Comparison of ENCODE assay signal across 19 cellular contexts in the genomic region with DNA sequence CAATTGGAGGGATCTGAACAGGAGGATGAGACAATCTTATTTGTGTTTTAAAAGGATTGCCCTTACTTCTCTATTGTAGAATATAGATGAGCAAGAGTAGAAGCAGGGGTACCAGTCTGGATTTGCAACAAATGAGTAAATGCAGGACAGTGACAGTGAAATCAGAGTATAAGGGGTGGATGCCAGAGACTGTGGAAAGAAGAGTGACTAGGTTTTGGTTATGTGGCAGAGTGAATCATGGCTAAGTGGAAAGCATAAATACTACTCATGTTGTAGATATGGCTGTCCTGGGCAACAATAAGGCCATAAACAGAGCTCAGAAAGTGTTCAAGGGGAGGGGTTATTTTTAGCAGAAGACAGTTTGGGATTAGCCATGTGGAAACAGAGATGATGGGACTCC. TPM values are rescaled to one million over a fixed set of nuclear protein-coding genes. Genes with fewer than 3 reads are reported as not detected.
A peak's percentile ranks its signal among the peaks of the same experiment; 100 is the strongest.
DNase-seq lines count a peak whose midpoint lies in the region; ATAC-seq and TF ChIP-seq lines count a peak whose summit lies in the region.
"Had no signal": no experiment of that assay in that cellular context is flagged by ENCODE, and none has a peak within 500 bp of the region (broad histone marks: within the 10 kb centered on the region; RNA-seq: fewer than 3 reads in every experiment).

No MANE protein-coding gene starts in this region.

- no peaks in the 10 kb centered on the region for H3F3A ChIP-seq in Loucy (ENCODE audit: low read depth)
- no peaks in the 10 kb centered on the region for H3F3A ChIP-seq in neural progenitor cell (ENCODE audit: low read depth)

- H3K4me2 ChIP-seq in Loucy (ENCODE audit: low read depth, low read length, poor library complexity, severe bottlenecking) (no peak overlapping the region), neural progenitor cell (no peak overlapping the region)

- H3K27me3 Mint-ChIP-seq in activated T-helper 17 cell treated with anti-CD3 and anti-CD28 coated beads, Interleukin-2, amount 50 U/mL, for 72 hours = no peaks in the 10 kb centered on the region
- H3K27me3 Mint-ChIP-seq in natural killer cell treated with Interleukin-12 subunit alpha and Interleukin-12 subunit beta and Interleukin-15 and Interleukin-18, amount 100 ng/mL, for 72 hours = no peaks in the 10 kb centered on the region
- H3K27me3 Mint-ChIP-seq in neural progenitor cell (ENCODE audit: insufficient read depth, low read depth) = peaks cover 3% of the 10 kb centered on the region

- no peak overlapping the region for H3K27ac ChIP-seq in neural progenitor cell
- H3K27ac ChIP-seq: gastrocnemius medialis, left ventricle myocardium inferior, psoas muscle, vagina had no signal

- TF ChIP-seq CTCF in Loucy (conservative IDR thresholded peaks at IDR 0.05; ENCODE audit: low read length) = no peak
- no peak for TF ChIP-seq CTCF in neural progenitor cell (IDR thresholded peaks at IDR 0.05)

- H3K4me1 ChIP-seq in Loucy (ENCODE audit: insufficient read depth, low read length, poor library complexity, severe bottlenecking) (peaks cover 19% of the 10 kb centered on the region), neural progenitor cell (no peaks in the 10 kb centered on the region)
- H3K4me1 ChIP-seq: gastrocnemius medialis, left ventricle myocardium inferior, psoas muscle, vagina had no signal

- H2AFZ ChIP-seq in Loucy (ENCODE audit: low read length) = 0 out of 2 replicates have a peak overlapping the region, but pooled peaks have one; percentile 68
- H2AFZ ChIP-seq in neural progenitor cell (replicated peaks) = no peak overlapping the region

- H3K9me2 ChIP-seq in Loucy (replicated peaks; ENCODE audit: low read depth, low read length) = no peaks in the 10 kb centered on the region

- ATAC-seq in activated T-helper 17 cell treated with anti-CD3 and anti-CD28 coated beads, Interleukin-2, amount 50 U/mL, for 72 hours (replicated peaks) = peak; percentile 83
- ATAC-seq in natural killer cell treated with Interleukin-12 subunit alpha and Interleukin-12 subunit beta and Interleukin-15 and Interleukin-18, amount 100 ng/mL, for 72 hours = peak; percentile 73 to 86
- ATAC-seq: gastrocnemius medialis, HCT116, psoas muscle had no signal

- peaks cover 6% of the 10 kb centered on the region for H3K36me3 Mint-ChIP-seq in activated T-helper 17 cell treated with anti-CD3 and anti-CD28 coated beads, Interleukin-2, amount 50 U/mL, for 72 hours (ENCODE audit: low read depth)
- H3K36me3 Mint-ChIP-seq in natural killer cell treated with Interleukin-12 subunit alpha and Interleukin-12 subunit beta and Interleukin-15 and Interleukin-18, amount 100 ng/mL, for 72 hours = no peaks in the 10 kb centered on the region
- no peaks in the 10 kb centered on the region for H3K36me3 Mint-ChIP-seq in neural progenitor cell

- H4K20me1 ChIP-seq in Loucy (ENCODE audit: insufficient read depth, low read length, poor library complexity, severe bottlenecking) = no peaks in the 10 kb centered on the region
- no peaks in the 10 kb centered on the region for H4K20me1 ChIP-seq in neural progenitor cell (ENCODE audit: low read depth)

- peak overlapping the region; percentile 73 for H3K4me3 Mint-ChIP-seq in activated T-helper 17 cell treated with anti-CD3 and anti-CD28 coated beads, Interleukin-2, amount 50 U/mL, for 72 hours
- H3K4me3 Mint-ChIP-seq in natural killer cell treated with Interleukin-12 subunit alpha and Interleukin-12 subunit beta and Interleukin-15 and Interleukin-18, amount 100 ng/mL, for 72 hours = peak overlapping the region; percentile 82
- H3K4me3 Mint-ChIP-seq in neural progenitor cell = no peak overlapping the region

- H3K27me3 ChIP-seq in Loucy (ENCODE audit: insufficient read depth, low read length, poor library complexity, severe bottlenecking) (no peaks in the 10 kb centered on the region), neural progenitor cell (no peaks in the 10 kb centered on the region)
- H3K27me3 ChIP-seq: vagina had no signal

- no peaks in the 10 kb centered on the region for H3K9me3 ChIP-seq in Loucy (ENCODE audit: insufficient read depth, low read depth, low read length)
- no peaks in the 10 kb centered on the region for H3K9me3 ChIP-seq in neural progenitor cell (ENCODE audit: low read depth)
- H3K9me3 ChIP-seq: gastrocnemius medialis, left ventricle myocardium inferior, psoas muscle, vagina had no signal

- H3K36me3 ChIP-seq in Loucy (ENCODE audit: insufficient read depth, low read length) = no peaks in the 10 kb centered on the region
- H3K36me3 ChIP-seq in neural progenitor cell = no peaks in the 10 kb centered on the region
- H3K36me3 ChIP-seq: gastrocnemius medialis, left ventricle myocardium inferior, vagina had no signal

- peaks cover 16% of the 10 kb centered on the region for H3K4me1 Mint-ChIP-seq in activated T-helper 17 cell treated with anti-CD3 and anti-CD28 coated beads, Interleukin-2, amount 50 U/mL, for 72 hours
- H3K4me1 Mint-ChIP-seq in natural killer cell treated with Interleukin-12 subunit alpha and Interleukin-12 subunit beta and Interleukin-15 and Interleukin-18, amount 100 ng/mL, for 72 hours (ENCODE audit: low read depth in 2 of 2) = peaks cover 29 to 41% of the 10 kb centered on the region in 2 donors
- no peaks in the 10 kb centered on the region for H3K4me1 Mint-ChIP-seq in neural progenitor cell

- no peak overlapping the region for H3K4me3 ChIP-seq in Loucy (ENCODE audit: low read length, poor library complexity, severe bottlenecking)
- H3K4me3 ChIP-seq in neural progenitor cell = no peak overlapping the region
- H3K4me3 ChIP-seq: gastrocnemius medialis, left ventricle myocardium inferior, psoas muscle, vagina had no signal

- DNase-seq in activated T-cell treated with anti-CD3 and anti-CD28 coated beads for 24 hours (ENCODE audit: low read depth) (peak; percentile 2), SKM-1 treated with dmso at 0.1 percent for 144 hours (lab: John Stamatoyannopoulos, UW; ENCODE audit: unreplicated experiment) (no peak), ecto neural progenitor cell (ENCODE audit: low spot score) (no peak), neural progenitor cell (ENCODE audit: low spot score) (no peak)
- DNase-seq in activated T-cell treated with anti-CD3 and anti-CD28 coated beads, Interleukin-2, amount 50 U/mL, for 48 hours = no peak
- no peak for DNase-seq in natural killer cell treated with Interleukin-12 subunit alpha and Interleukin-12 subunit beta and Interleukin-15 and Interleukin-18, amount 100 ng/mL, for 72 hours (ENCODE audit: low spot score)
- DNase-seq: ACHN, amygdala, gastrocnemius medialis, GDM1, left ventricle myocardium inferior, NCI-H1417 treated with DMSO at 0.1 percent for 48 hours, psoas muscle, Right ventricle myocardium superior had no signal

- H3K9me3 Mint-ChIP-seq in activated T-helper 17 cell treated with anti-CD3 and anti-CD28 coated beads, Interleukin-2, amount 50 U/mL, for 72 hours = no peaks in the 10 kb centered on the region
- peaks cover 4% of the 10 kb centered on the region for H3K9me3 Mint-ChIP-seq in natural killer cell treated with Interleukin-12 subunit alpha and Interleukin-12 subunit beta and Interleukin-15 and Interleukin-18, amount 100 ng/mL, for 72 hours
- no peaks in the 10 kb centered on the region for H3K9me3 Mint-ChIP-seq in neural progenitor cell

- H3K9ac ChIP-seq in Loucy (ENCODE audit: low read depth, low read length, poor library complexity, severe bottlenecking) = no peak overlapping the region
- H3K9ac ChIP-seq in neural progenitor cell = no peak overlapping the region

- no peaks in the 10 kb centered on the region for H3K79me2 ChIP-seq in Loucy (ENCODE audit: insufficient read depth, low read length)
- H3K79me2 ChIP-seq in neural progenitor cell (ENCODE audit: low read depth) = no peaks in the 10 kb centered on the region

- peak overlapping the region; percentile 99 for H3K27ac Mint-ChIP-seq in activated T-helper 17 cell treated with anti-CD3 and anti-CD28 coated beads, Interleukin-2, amount 50 U/mL, for 72 hours
- peak overlapping the region in 1 of 2 donors; percentile 89 for H3K27ac Mint-ChIP-seq in natural killer cell treated with Interleukin-12 subunit alpha and Interleukin-12 subunit beta and Interleukin-15 and Interleukin-18, amount 100 ng/mL, for 72 hours
- H3K27ac Mint-ChIP-seq in neural progenitor cell = no peak overlapping the region

RNA-seq across cellular contexts. Expression of gene VSIG4, which starts 6.0 kb away (rescaled TPM):
- total RNA-seq in activated T-helper 17 cell treated with anti-CD3 and anti-CD28 coated beads, Interleukin-2, amount 50 U/mL, for 72 hours = under 1 TPM in 1 of 2 donors, not detected in 1; 0.24 TPM
- not detected for total RNA-seq in natural killer cell treated with Interleukin-12 subunit alpha and Interleukin-12 subunit beta and Interleukin-15 and Interleukin-18, amount 100 ng/mL, for 72 hours
- not detected in 2 replicates for total RNA-seq in neural progenitor cell (ENCODE audit: low replicate concordance)
- total RNA-seq: endothelial cell of umbilical vein had no signal
